In the genomic region with DNA sequence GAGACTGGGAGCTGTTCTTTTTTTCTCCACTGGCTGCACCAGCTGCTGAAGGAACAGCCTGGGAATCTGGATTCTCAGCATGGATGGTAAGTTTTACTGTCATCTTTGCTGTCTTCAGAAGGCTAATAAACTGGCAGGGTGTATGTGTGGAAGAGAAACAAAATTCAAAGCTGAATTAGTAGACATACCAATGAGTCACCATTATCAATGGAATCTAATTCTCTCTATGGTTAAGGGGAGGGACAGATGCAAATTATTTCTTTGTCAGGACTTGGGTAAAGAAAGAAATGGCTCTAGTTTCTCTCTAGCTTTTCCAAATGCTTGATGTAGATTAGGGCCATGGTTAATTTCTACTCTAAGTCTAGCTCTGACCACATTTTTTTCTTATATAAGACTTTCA, we compare ENCODE assay signal across 27 cellular contexts.
"Had no signal": no experiment of that assay in that cellular context is flagged by ENCODE, and none has a peak within 500 bp of the region (broad histone marks: within the 10 kb centered on the region; RNA-seq: fewer than 3 reads in every experiment).

No MANE protein-coding gene starts in this region.

- ATAC-seq: left colon; left lung; mucosa of descending colon; naive thymus-derived CD4-positive, alpha-beta T cell; natural killer cell treated with Interleukin-12 subunit alpha and Interleukin-12 subunit beta and Interleukin-15 and Interleukin-18, amount 100 ng/mL, for 72 hours; right cardiac atrium; sciatic nerve; stimulated activated naive B cell treated with anti-CD40 and anti-IgM and Interleukin-4, amounts not matched to agents 10 μg/mL and 1 μg/mL and 100 μg/mL, for 72 hours; stimulated activated naive CD8-positive, alpha-beta T cell treated with anti-CD3 and anti-CD28 coated beads, Interleukin-15, Interleukin-2, amounts not matched to agents 100 U/mL and 50 U/mL, for 24 hours; upper lobe of right lung had no signal

- H3K27ac ChIP-seq: left lung, ovary, skin epidermis, stomach, testis, thyroid gland, transverse colon, upper lobe of right lung had no signal

- H3K4me1 ChIP-seq: left lung, stomach, testis, thyroid gland, transverse colon, upper lobe of right lung had no signal

- H3K36me3 ChIP-seq: ovary, transverse colon had no signal

- H3K27me3 ChIP-seq: left lung, ovary, stomach, testis, thyroid gland, transverse colon, upper lobe of right lung had no signal

- H3K9me3 ChIP-seq: left lung, mucosa of descending colon, ovary, stomach, testis, thyroid gland, transverse colon, upper lobe of right lung had no signal

- H3K4me3 ChIP-seq: left lung, lung, mucosa of descending colon, ovary, skin epidermis, stomach, testis, thyroid gland, transverse colon, upper lobe of right lung had no signal

- DNase-seq: hypothalamus; immature natural killer cell; kidney; left colon; left lung; mesendoderm; midbrain; mucosa of descending colon; naive thymus-derived CD4-positive, alpha-beta T cell; ovary; retina; right cardiac atrium; stimulated activated CD4-positive, alpha-beta T cell treated with anti-CD3 and anti-CD28 coated beads, Interleukin-12 subunit alpha, Interleukin-12 subunit beta, amount 100 ng/mL, for 4 hours; stimulated activated CD4-positive, alpha-beta T cell treated with anti-CD3 and anti-CD28 coated beads, Interleukin-15, amount 100 ng/mL, for 24 hours; stimulated activated CD4-positive, alpha-beta T cell treated with anti-CD3 and anti-CD28 coated beads, Interleukin-2, amount 100 ng/mL, for 24 hours; stimulated activated CD4-positive, alpha-beta T cell treated with anti-CD3 and anti-CD28 coated beads, Interleukin-4, amount 100 ng/mL, for 1 hour; stimulated activated naive B cell treated with anti-CD40 and anti-IgM and Interleukin-4, amounts not matched to agents 10 μg/mL and 1 μg/mL and 100 μg/mL, for 72 hours; stimulated activated naive CD8-positive, alpha-beta T cell treated with anti-CD3 and anti-CD28 coated beads, Interleukin-15, Interleukin-2, amounts not matched to agents 100 U/mL and 50 U/mL, for 24 hours; stomach; testis; thyroid gland; transverse colon; upper lobe of right lung had no signal
